1 cellular context compared by ENCODE assay signal in genomic region chr3:18382760-18383369, GRCh38.
TF ChIP-seq lines count a peak whose summit lies in the region.

No MANE protein-coding gene starts in this region.

TF ChIP-seq in WTC11, 78 proteins besides CTCF, POLR2A, EP300 and RAD21 (continued from another document):
- TF ChIP-seq ZNF532 (CRISPR knock-in tag; IDR thresholded peaks at IDR 0.05; ENCODE audit: borderline replicate concordance) (no peak), RORB (CRISPR knock-in tag; IDR thresholded peaks at IDR 0.05) (no peak)
